18 cellular contexts compared by ENCODE assay signal in the genomic region with DNA sequence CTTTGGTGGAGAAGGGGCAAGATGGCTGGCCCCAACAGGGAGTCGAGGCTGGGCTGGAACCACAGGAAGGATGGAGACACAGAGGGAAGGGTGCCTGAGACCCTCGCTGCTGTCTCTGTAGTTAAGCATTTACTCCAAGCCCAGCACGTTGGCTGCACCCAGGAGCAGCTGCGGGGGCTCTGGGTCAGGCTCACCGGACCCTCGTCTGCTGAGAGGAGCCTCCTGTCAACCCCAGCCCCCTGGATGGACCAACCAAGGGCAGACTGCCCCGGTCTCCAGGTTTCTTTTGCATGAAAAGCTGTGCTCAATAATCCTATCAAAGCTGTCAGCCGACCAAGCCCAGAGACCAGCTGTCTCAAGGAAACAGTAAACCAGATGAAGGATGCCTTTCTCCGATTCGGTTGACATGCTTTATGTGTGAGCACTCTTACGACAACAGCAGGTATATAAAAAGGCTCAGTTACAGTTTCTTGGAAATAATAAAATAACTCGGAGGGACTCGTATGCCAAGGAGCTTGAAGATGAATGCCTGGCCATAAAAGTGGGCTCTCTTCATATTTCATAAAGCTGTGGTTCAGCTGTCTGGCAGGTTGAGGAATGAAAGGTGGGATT.
"Had no signal": no experiment of that assay in that cellular context is flagged by ENCODE, and none has a peak within 500 bp of the region (broad histone marks: within the 10 kb centered on the region; RNA-seq: fewer than 3 reads in every experiment).

No MANE protein-coding gene starts in this region.

- DNase-seq: activated CD4-positive, alpha-beta T cell treated with anti-CD3 and anti-CD28 coated beads, Interleukin-2, amount 50 U/mL, for 1 hour; activated CD4-positive, CD25-positive, alpha-beta regulatory T cell treated with anti-CD3 and anti-CD28 coated beads, Interleukin-2, amount 50 U/mL, for 72 hours; activated CD8-positive, alpha-beta memory T cell treated with anti-CD3 and anti-CD28 coated beads, Interleukin-2, amount 50 U/mL, for 4 hours; activated naive CD4-positive, alpha-beta T cell treated with anti-CD3 and anti-CD28 coated beads, Interleukin-2, amount 50 U/mL, for 16 hours; activated T-cell treated with anti-CD3 and anti-CD28 coated beads, Interleukin-2, amount 50 U/mL, for 4 hours; brain microvascular endothelial cell; central memory CD4-positive, alpha-beta T cell; erythroblast; foreskin melanocyte; left lung; right lobe of liver; small intestine; stimulated activated CD4-positive, alpha-beta T cell treated with anti-CD3 and anti-CD28 coated beads, Interleukin-15, amount 100 ng/mL, for 24 hours; stimulated activated CD4-positive, alpha-beta T cell treated with anti-CD3 and anti-CD28 coated beads, Interleukin-2, amount 100 ng/mL, for 48 hours; T1000 had no signal

- ATAC-seq: activated T-cell treated with anti-CD3 and anti-CD28 coated beads, Interleukin-2, amount 50 U/mL, for 4 hours; left lung; right lobe of liver had no signal

- H3K4me3 Mint-ChIP-seq: activated T-cell treated with anti-CD3 and anti-CD28 coated beads, Interleukin-2, amount 50 U/mL, for 4 hours; neural crest cell; stimulated activated naive CD8-positive, alpha-beta T cell treated with anti-CD3 and anti-CD28 coated beads, Interleukin-15, Interleukin-2, amounts not matched to agents 100 ng/mL and 50 ng/mL, for 24 hours had no signal

- H3K9me3 Mint-ChIP-seq: activated T-cell treated with anti-CD3 and anti-CD28 coated beads, Interleukin-2, amount 50 U/mL, for 4 hours; neural crest cell; stimulated activated naive CD8-positive, alpha-beta T cell treated with anti-CD3 and anti-CD28 coated beads, Interleukin-15, Interleukin-2, amounts not matched to agents 100 ng/mL and 50 ng/mL, for 24 hours had no signal

- H3K27ac Mint-ChIP-seq: mesothelial cell of epicardium; stimulated activated naive CD8-positive, alpha-beta T cell treated with anti-CD3 and anti-CD28 coated beads, Interleukin-15, Interleukin-2, amounts not matched to agents 100 ng/mL and 50 ng/mL, for 24 hours had no signal

- H3K36me3 Mint-ChIP-seq: mesothelial cell of epicardium had no signal
